Comparison of ENCODE assay signal across 1 cellular context in the genomic region with DNA sequence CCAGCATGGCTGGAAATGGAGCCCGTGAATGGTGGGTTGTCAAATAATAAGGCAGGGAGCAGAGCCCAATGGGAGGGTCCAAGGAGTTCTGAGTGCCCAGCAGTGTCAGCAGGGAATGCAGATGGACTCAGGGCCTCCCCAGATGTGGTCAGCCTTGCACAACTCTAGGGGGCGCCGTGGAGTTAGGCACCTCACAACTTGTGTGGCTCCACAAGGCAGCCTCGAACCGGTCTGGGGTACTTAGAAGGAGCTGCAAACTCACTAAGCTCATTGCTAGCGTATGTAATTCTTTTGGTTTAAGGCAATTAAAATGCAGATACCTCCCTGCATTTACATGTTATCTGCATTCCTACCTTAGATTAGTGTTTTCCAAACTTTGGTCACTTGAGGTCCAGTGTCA.
TF ChIP-seq lines count a peak whose summit lies in the region.

No MANE protein-coding gene starts in this region.

TF ChIP-seq in H1, 55 proteins besides CTCF, POLR2A, EP300 and RAD21:
- TF ChIP-seq POLR2AphosphoS5 (IDR thresholded peaks at IDR 0.05; ENCODE audit: low read depth, low read length) (no peak), SIX5 (IDR thresholded peaks at IDR 0.05; ENCODE audit: low read depth, low read length) (no peak), EZH2 (IDR thresholded peaks at IDR 0.05; ENCODE audit: low read depth, low read length, severe bottlenecking) (no peak), CHD1 (IDR thresholded peaks at IDR 0.05; ENCODE audit: low read depth, low read length) (no peak), YY1 (IDR thresholded peaks at IDR 0.05; ENCODE audit: low read depth, low read length) (no peak), MAFK (IDR thresholded peaks at IDR 0.05; ENCODE audit: low read depth, low read length) (no peak), NRF1 (IDR thresholded peaks at IDR 0.05; ENCODE audit: low read depth, low read length) (no peak), KDM5A (IDR thresholded peaks at IDR 0.05; ENCODE audit: low read length) (no peak), SIRT6 (IDR thresholded peaks at IDR 0.05; ENCODE audit: low read length) (no peak)
- TF ChIP-seq, protein P1, sequence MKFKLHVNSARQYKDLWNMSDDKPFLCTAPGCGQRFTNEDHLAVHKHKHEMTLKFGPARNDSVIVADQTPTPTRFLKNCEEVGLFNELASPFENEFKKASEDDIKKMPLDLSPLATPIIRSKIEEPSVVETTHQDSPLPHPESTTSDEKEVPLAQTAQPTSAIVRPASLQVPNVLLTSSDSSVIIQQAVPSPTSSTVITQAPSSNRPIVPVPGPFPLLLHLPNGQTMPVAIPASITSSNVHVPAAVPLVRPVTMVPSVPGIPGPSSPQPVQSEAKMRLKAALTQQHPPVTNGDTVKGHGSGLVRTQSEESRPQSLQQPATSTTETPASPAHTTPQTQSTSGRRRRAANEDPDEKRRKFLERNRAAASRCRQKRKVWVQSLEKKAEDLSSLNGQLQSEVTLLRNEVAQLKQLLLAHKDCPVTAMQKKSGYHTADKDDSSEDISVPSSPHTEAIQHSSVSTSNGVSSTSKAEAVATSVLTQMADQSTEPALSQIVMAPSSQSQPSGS (IDR thresholded peaks at IDR 0.05; ENCODE audit: low read length) = no peak
